In the genomic region with DNA sequence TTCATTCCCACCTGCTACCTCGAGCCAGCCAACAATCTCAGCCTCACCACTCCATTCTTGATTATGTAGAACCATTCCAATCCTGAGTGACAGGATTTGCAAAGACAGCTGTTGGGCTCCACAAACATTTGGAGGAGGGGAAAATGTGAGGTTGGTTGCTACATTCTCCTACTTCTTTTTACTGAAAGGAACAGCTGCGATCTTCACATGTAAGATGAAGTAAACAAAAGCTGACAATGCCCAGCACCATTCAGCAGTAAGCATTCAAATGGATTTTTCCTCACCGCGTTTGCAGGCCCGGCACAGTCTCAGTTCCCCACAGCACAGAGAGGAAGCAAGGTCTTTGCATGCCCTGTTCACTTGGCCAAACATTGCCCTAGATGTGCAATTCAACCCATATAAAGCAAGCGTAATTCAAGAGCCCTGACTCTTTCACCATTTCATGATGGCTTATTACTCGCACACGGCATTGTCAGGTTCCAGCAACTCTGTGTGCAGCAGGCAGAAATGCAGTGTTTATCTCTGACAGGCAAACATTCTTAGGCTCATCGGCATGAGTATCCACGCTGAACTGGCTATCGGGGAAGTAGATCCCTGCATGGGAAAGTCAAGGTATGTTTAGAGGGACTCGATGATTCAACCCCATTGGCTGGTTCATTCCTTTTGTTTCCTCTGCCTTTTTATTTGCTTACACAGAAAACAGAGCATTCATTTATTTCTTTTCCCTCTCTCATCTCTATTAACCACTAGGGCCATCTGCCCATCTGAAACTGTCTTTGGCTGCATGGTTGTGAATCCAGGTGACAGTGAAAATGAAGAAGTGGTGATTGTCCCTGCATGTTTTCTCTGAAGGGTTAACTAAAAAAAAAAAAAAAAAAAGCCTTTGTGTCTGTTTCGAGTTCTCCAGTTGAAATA, we compare ENCODE assay signal across 1 cellular context.
TF ChIP-seq lines count a peak whose summit lies in the region.

No MANE protein-coding gene starts in this region.

TF ChIP-seq in GM23338, 12 proteins besides CTCF, POLR2A, EP300 and RAD21 (continued from another document):
- TF ChIP-seq, protein P1, sequence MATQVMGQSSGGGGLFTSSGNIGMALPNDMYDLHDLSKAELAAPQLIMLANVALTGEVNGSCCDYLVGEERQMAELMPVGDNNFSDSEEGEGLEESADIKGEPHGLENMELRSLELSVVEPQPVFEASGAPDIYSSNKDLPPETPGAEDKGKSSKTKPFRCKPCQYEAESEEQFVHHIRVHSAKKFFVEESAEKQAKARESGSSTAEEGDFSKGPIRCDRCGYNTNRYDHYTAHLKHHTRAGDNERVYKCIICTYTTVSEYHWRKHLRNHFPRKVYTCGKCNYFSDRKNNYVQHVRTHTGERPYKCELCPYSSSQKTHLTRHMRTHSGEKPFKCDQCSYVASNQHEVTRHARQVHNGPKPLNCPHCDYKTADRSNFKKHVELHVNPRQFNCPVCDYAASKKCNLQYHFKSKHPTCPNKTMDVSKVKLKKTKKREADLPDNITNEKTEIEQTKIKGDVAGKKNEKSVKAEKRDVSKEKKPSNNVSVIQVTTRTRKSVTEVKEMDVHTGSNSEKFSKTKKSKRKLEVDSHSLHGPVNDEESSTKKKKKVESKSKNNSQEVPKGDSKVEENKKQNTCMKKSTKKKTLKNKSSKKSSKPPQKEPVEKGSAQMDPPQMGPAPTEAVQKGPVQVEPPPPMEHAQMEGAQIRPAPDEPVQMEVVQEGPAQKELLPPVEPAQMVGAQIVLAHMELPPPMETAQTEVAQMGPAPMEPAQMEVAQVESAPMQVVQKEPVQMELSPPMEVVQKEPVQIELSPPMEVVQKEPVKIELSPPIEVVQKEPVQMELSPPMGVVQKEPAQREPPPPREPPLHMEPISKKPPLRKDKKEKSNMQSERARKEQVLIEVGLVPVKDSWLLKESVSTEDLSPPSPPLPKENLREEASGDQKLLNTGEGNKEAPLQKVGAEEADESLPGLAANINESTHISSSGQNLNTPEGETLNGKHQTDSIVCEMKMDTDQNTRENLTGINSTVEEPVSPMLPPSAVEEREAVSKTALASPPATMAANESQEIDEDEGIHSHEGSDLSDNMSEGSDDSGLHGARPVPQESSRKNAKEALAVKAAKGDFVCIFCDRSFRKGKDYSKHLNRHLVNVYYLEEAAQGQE (IDR thresholded peaks at IDR 0.05; ENCODE audit: unreplicated experiment), result no peak
- TF ChIP-seq CREB1 (CRISPR knock-in tag; IDR thresholded peaks at IDR 0.05; ENCODE audit: low read depth), result no peak
TF ChIP-seq in GM23338: peak in this region for 1.
